ENCODE assay signal across 1 cellular context in genomic region chr2:54207666-54208195, GRCh38.
A peak's percentile ranks its signal among the peaks of the same experiment; 100 is the strongest.
TF ChIP-seq lines count a peak whose summit lies in the region.

No MANE protein-coding gene starts in this region.

TF ChIP-seq in HepG2, 621 proteins besides CTCF, POLR2A, EP300 and RAD21 (continued from another document and continues in another):
- TF ChIP-seq CREB3 (CRISPR knock-in tag; IDR thresholded peaks at IDR 0.05): no peak
- 0 out of 2 replicates have a peak, but pooled peaks have one; percentile 25 for TF ChIP-seq BRF2 (CRISPR knock-in tag; IDR thresholded peaks at IDR 0.05)
- no peak for TF ChIP-seq SMARCE1 (IDR thresholded peaks at IDR 0.05; ENCODE audit: borderline replicate concordance)
- no peak; the same call in 1 of the 2 replicates for TF ChIP-seq JUNB (CRISPR knock-in tag; IDR thresholded peaks at IDR 0.05; ENCODE audit: borderline replicate concordance)
- no peak for TF ChIP-seq ZNF225 (CRISPR knock-in tag; IDR thresholded peaks at IDR 0.05)
- TF ChIP-seq AFF4 (CRISPR knock-in tag; IDR thresholded peaks at IDR 0.05): no peak
- TF ChIP-seq TFDP2 (CRISPR knock-in tag; IDR thresholded peaks at IDR 0.05): no peak; the same call in 1 of the 2 replicates
- TF ChIP-seq ZNF343 (CRISPR knock-in tag; IDR thresholded peaks at IDR 0.05): no peak
- TF ChIP-seq DPF2 (CRISPR knock-in tag; IDR thresholded peaks at IDR 0.05; ENCODE audit: borderline replicate concordance, low read depth): peak; percentile 81
- TF ChIP-seq ELF3 (CRISPR knock-in tag; IDR thresholded peaks at IDR 0.05): peak; percentile 80
- TF ChIP-seq ZNF710 (CRISPR knock-in tag; IDR thresholded peaks at IDR 0.05; ENCODE audit: borderline replicate concordance): 0 out of 2 replicates have a peak, but pooled peaks have one; percentile 68
- TF ChIP-seq ZNF724P (CRISPR knock-in tag; IDR thresholded peaks at IDR 0.05; ENCODE audit: borderline replicate concordance): 0 out of 2 replicates have a peak, but pooled peaks have one; percentile 45
- no peak for TF ChIP-seq NCOA5 (CRISPR knock-in tag; IDR thresholded peaks at IDR 0.05)
- TF ChIP-seq ETV5 (CRISPR knock-in tag; IDR thresholded peaks at IDR 0.05; ENCODE audit: borderline replicate concordance): peak; percentile 82
- no peak for TF ChIP-seq MTA1 (CRISPR knock-in tag; IDR thresholded peaks at IDR 0.05; ENCODE audit: borderline replicate concordance)
- TF ChIP-seq MAZ (IDR thresholded peaks at IDR 0.05; ENCODE audit: borderline replicate concordance, low read depth, low read length): no peak
- TF ChIP-seq MAZ (CRISPR knock-in tag; IDR thresholded peaks at IDR 0.05; ENCODE audit: low read depth): no peak; the same call in 1 of the 2 replicates
- TF ChIP-seq PRPF4 (IDR thresholded peaks at IDR 0.05; ENCODE audit: low read depth, low read length, poor library complexity, severe bottlenecking): no peak
- no peak; the same call in 1 of the 2 replicates for TF ChIP-seq ZBTB34 (CRISPR knock-in tag; IDR thresholded peaks at IDR 0.05)
- TF ChIP-seq ZNF883 (CRISPR knock-in tag; IDR thresholded peaks at IDR 0.05; ENCODE audit: not compliant biosample characterization): no peak
- no peak; the same call in 1 of the 2 replicates for TF ChIP-seq SSRP1 (CRISPR knock-in tag; IDR thresholded peaks at IDR 0.05)
- TF ChIP-seq NFIC (IDR thresholded peaks at IDR 0.05; ENCODE audit: low read length): peak; percentile 100
- no peak; the same call in 1 of the 2 replicates for TF ChIP-seq SMAD3 (CRISPR knock-in tag; IDR thresholded peaks at IDR 0.05)
- no peak for TF ChIP-seq E2F5 (CRISPR knock-in tag; conservative IDR thresholded peaks at IDR 0.05)
- no peak; the same call in 1 of the 2 replicates for TF ChIP-seq SP4 (CRISPR knock-in tag; IDR thresholded peaks at IDR 0.05)
- no peak for TF ChIP-seq ZNF83 (CRISPR knock-in tag; IDR thresholded peaks at IDR 0.05; ENCODE audit: borderline replicate concordance)
- TF ChIP-seq ARID3A (IDR thresholded peaks at IDR 0.05; ENCODE audit: low read depth, low read length): peak; percentile 87
- TF ChIP-seq ZNF784 (CRISPR knock-in tag; IDR thresholded peaks at IDR 0.05; ENCODE audit: borderline replicate concordance): no peak
- no peak for TF ChIP-seq HCFC1 (IDR thresholded peaks at IDR 0.05; ENCODE audit: low read depth, low read length)
- TF ChIP-seq POLR2AphosphoS5 (IDR thresholded peaks at IDR 0.05; ENCODE audit: low read depth, low read length): no peak
- TF ChIP-seq SAFB2 (CRISPR knock-in tag; IDR thresholded peaks at IDR 0.05; ENCODE audit: borderline replicate concordance, low read depth): no peak
- peak; percentile 90 for TF ChIP-seq HMG20B (CRISPR knock-in tag; conservative IDR thresholded peaks at IDR 0.05)
- TF ChIP-seq POLR2G (IDR thresholded peaks at IDR 0.05; ENCODE audit: low read depth, low read length): peak; percentile 44; the same call in 1 of the 2 replicates
- TF ChIP-seq ZSCAN20 (CRISPR knock-in tag; IDR thresholded peaks at IDR 0.05; ENCODE audit: borderline replicate concordance): no peak
- peak; percentile 56; the same call in 1 of the 2 replicates for TF ChIP-seq MYPOP (CRISPR knock-in tag; IDR thresholded peaks at IDR 0.05)
- no peak for TF ChIP-seq ZNF782 (CRISPR knock-in tag; IDR thresholded peaks at IDR 0.05; ENCODE audit: borderline replicate concordance)
- TF ChIP-seq PRDM10 (CRISPR knock-in tag; IDR thresholded peaks at IDR 0.05; ENCODE audit: low read depth): peak; percentile 93
- TF ChIP-seq HNRNPH1 (optimal IDR thresholded peaks at IDR 0.05; ENCODE audit: low read depth, low read length): no peak
